Comparison of ENCODE assay signal across 1 cellular context in genomic region chr20:24423794-24424307, GRCh38.
TF ChIP-seq lines count a peak whose summit lies in the region.

No MANE protein-coding gene starts in this region.

TF ChIP-seq in GM12878, 131 proteins besides CTCF, POLR2A, EP300 and RAD21 (continued from another document):
- TF ChIP-seq PAX5 (IDR thresholded peaks at IDR 0.05; ENCODE audit: borderline replicate concordance, low read depth, low read length): no peak
- TF ChIP-seq KLF5 (IDR thresholded peaks at IDR 0.05; ENCODE audit: partially characterized antibody): no peak
- TF ChIP-seq LARP7 (IDR thresholded peaks at IDR 0.05): no peak
- TF ChIP-seq FOXM1 (IDR thresholded peaks at IDR 0.05; ENCODE audit: low read depth, low read length): no peak
- TF ChIP-seq DPF2 (IDR thresholded peaks at IDR 0.05): no peak
- no peak for TF ChIP-seq SREBF1 (IDR thresholded peaks at IDR 0.05; ENCODE audit: low read length)
- no peak for TF ChIP-seq ESRRA (IDR thresholded peaks at IDR 0.05; ENCODE audit: low read length)
- TF ChIP-seq IKZF2 (IDR thresholded peaks at IDR 0.05): no peak
